Comparison of ENCODE assay signal across 1 cellular context in genomic region chr7:26102176-26102575, GRCh38.
TF ChIP-seq lines count a peak whose summit lies in the region.

No MANE protein-coding gene starts in this region.

TF ChIP-seq in HepG2, 621 proteins besides CTCF, POLR2A, EP300 and RAD21:
- no peak for TF ChIP-seq DDIT3 (CRISPR knock-in tag; IDR thresholded peaks at IDR 0.05)
- TF ChIP-seq PRDM4 (CRISPR knock-in tag; IDR thresholded peaks at IDR 0.05; ENCODE audit: borderline replicate concordance): no peak
- no peak for TF ChIP-seq SYNCRIP (IDR thresholded peaks at IDR 0.05; ENCODE audit: insufficient read depth, low read depth, low read length)
- TF ChIP-seq KDM5A (IDR thresholded peaks at IDR 0.05; ENCODE audit: borderline replicate concordance, low read length): no peak
- TF ChIP-seq KDM4B (CRISPR knock-in tag; IDR thresholded peaks at IDR 0.05): no peak
- no peak for TF ChIP-seq NRL (CRISPR knock-in tag; IDR thresholded peaks at IDR 0.05; ENCODE audit: borderline replicate concordance)
- TF ChIP-seq SP2 (CRISPR knock-in tag; IDR thresholded peaks at IDR 0.05): no peak
- no peak for TF ChIP-seq SMAD3 (CRISPR knock-in tag; IDR thresholded peaks at IDR 0.05)
- no peak for TF ChIP-seq MLLT10 (CRISPR knock-in tag; IDR thresholded peaks at IDR 0.05)
- no peak for TF ChIP-seq ZFP36L2 (CRISPR knock-in tag; IDR thresholded peaks at IDR 0.05)
- no peak for TF ChIP-seq SOX6 (IDR thresholded peaks at IDR 0.05)
- no peak for TF ChIP-seq SOX6 (CRISPR knock-in tag; IDR thresholded peaks at IDR 0.05)
- no peak for TF ChIP-seq IKZF1 (IDR thresholded peaks at IDR 0.05)
- TF ChIP-seq ZC3H13 (CRISPR knock-in tag; IDR thresholded peaks at IDR 0.05): no peak
- TF ChIP-seq ZBTB39 (CRISPR knock-in tag; IDR thresholded peaks at IDR 0.05): no peak
